Comparison of ENCODE assay signal across 1 cellular context in the genomic region with DNA sequence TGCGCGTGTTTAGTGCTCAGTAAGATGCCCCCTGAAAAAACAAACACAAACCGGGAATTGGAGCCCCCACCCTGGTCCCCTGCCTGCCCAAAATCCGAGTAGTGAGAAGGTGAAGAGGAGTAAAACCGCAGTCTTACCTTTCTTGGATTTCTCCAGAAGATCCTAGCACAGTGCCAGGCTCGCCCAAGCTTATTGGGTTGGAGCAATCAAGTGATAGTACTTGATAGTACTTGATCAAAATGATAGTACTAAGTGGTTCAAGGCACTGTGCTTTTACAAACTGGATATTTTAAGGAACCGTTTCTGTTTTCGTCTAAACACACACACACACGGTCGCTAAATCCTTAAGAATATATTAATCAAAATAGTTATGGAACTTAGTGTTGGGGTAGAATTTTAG.
TF ChIP-seq lines count a peak whose summit lies in the region.

No MANE protein-coding gene starts in this region.

TF ChIP-seq in IMR-90, 13 proteins besides CTCF, POLR2A, EP300 and RAD21 (continued from another document):
- TF ChIP-seq USF2 (IDR thresholded peaks at IDR 0.05; ENCODE audit: low read depth, low read length) (no peak), FOS (IDR thresholded peaks at IDR 0.05; ENCODE audit: low read depth, low read length) (no peak), NFE2L2 (IDR thresholded peaks at IDR 0.05; ENCODE audit: low read depth, low read length) (no peak)
